In genomic region chr19:51986309-51987291, GRCh38 we compare ENCODE assay signal across 7 cellular contexts.
A peak's percentile ranks its signal among the peaks of the same experiment; 100 is the strongest.
DNase-seq lines count a peak whose midpoint lies in the region; ATAC-seq and FAIRE-seq lines count a peak whose summit lies in the region.

Gene ZNF350, minus strand, starts transcription at chr19:51986840. Its CDS starts 12,480 bp downstream, at chr19:51974360.

- peak; percentile 65 for ATAC-seq in HG03066 (IDR thresholded peaks at IDR 0.05; ENCODE audit: low read depth, unreplicated experiment)

- FAIRE-seq in GM18507 (lab: Jason Lieb, UNC) (peak; percentile 94), colon (lab: Jason Lieb, UNC) (peak; percentile 69)

- DNase-seq in GM18507 (ENCODE audit: extremely low spot score, insufficient read length, low read depth) (peak; percentile 42), NCI-H345 treated with DMSO at 0.1 percent for 48 hours (lab: John Stamatoyannopoulos, UW; ENCODE audit: unreplicated experiment) (peak; percentile 66), kidney glomerular epithelial cell (lab: John Stamatoyannopoulos, UW) (peak; percentile 89)
- peak; percentile 84 to 85 for DNase-seq in activated CD4-positive, alpha-beta T cell treated with anti-CD3 and anti-CD28 coated beads for 4 hours
- peak; percentile 59 to 72 for DNase-seq in stimulated activated CD4-positive, alpha-beta T cell treated with anti-CD3 and anti-CD28 coated beads, Interleukin-1b, Interleukin-23, amount 100 ng/mL, for 1 hour (ENCODE audit: low read depth in 2 of 2)

Comparison
In these comparisons a context has a peak if more than half of its experiments do, and no peak if none do; other contexts are left out.
1. Peak in every context shown above with its lines: DNase-seq and ATAC-seq.